ENCODE assay signal across 12 cellular contexts in genomic region chr2:160338891-160339290, GRCh38.
DNase-seq lines count a peak whose midpoint lies in the region; ATAC-seq and TF ChIP-seq lines count a peak whose summit lies in the region.
"Had no signal": no experiment of that assay in that cellular context is flagged by ENCODE, and none has a peak within 500 bp of the region (broad histone marks: within the 10 kb centered on the region; RNA-seq: fewer than 3 reads in every experiment).

No MANE protein-coding gene starts in this region.

- peaks cover 7% of the 10 kb centered on the region for H3K36me3 Mint-ChIP-seq in activated CD8-positive, alpha-beta T cell treated with anti-CD3 and anti-CD28 coated beads for 36 hours (ENCODE audit: low read depth)
- H3K36me3 Mint-ChIP-seq: naive B cell had no signal

- H3K27ac ChIP-seq in DND-41 (ENCODE audit: low read length) (no peak overlapping the region), right atrium auricular region (no peak overlapping the region), sigmoid colon (peak overlapping the region in 3 of 4 donors; percentile 66 to 77 (median 68))
- H3K27ac ChIP-seq: SJSA1 had no signal

- no peak overlapping the region for H2AFZ ChIP-seq in DND-41 (ENCODE audit: low read depth, low read length)

- CTCF ChIA-PET in activated CD8-positive, alpha-beta T cell treated with anti-CD3 and anti-CD28 coated beads for 36 hours (lab: Charles Lee) = interaction anchor here (0.8 to 1.2 kb wide), 3 partner anchors 13 to 21 kb away, joined by 3 to 4 read pairs (median 3); no protein-coding TSS in a partner anchor

- no peaks in the 10 kb centered on the region for H3K27me3 Mint-ChIP-seq in activated CD8-positive, alpha-beta T cell treated with anti-CD3 and anti-CD28 coated beads for 36 hours
- H3K27me3 Mint-ChIP-seq: naive B cell had no signal

- 73 to 76% methylated on average over 2 of the region's 2 CpGs for WGBS in sigmoid colon, 2 donors

- no peak overlapping the region for H3K4me3 Mint-ChIP-seq in activated CD8-positive, alpha-beta T cell treated with anti-CD3 and anti-CD28 coated beads for 36 hours
- H3K4me3 Mint-ChIP-seq: naive B cell had no signal

- H3K9me3 Mint-ChIP-seq in activated CD8-positive, alpha-beta T cell treated with anti-CD3 and anti-CD28 coated beads for 36 hours = no peaks in the 10 kb centered on the region
- H3K9me3 Mint-ChIP-seq: naive B cell had no signal

- no peaks in the 10 kb centered on the region for H3K4me1 ChIP-seq in DND-41 (ENCODE audit: insufficient read depth, low read length)
- H3K4me1 ChIP-seq in right atrium auricular region = peaks cover 0 to 76% of the 10 kb centered on the region in 2 donors
- peaks cover 0 to 93% (median 69%) of the 10 kb centered on the region in 4 donors for H3K4me1 ChIP-seq in sigmoid colon

- TF ChIP-seq POLR2A in sigmoid colon (IDR thresholded peaks at IDR 0.05) = no peak

- H3K4me3 ChIP-seq in DND-41 (ENCODE audit: low read depth in 1 of 2, low read length in 2 of 2) (no peak overlapping the region), right atrium auricular region (no peak overlapping the region), sigmoid colon (no peak overlapping the region)
- H3K4me3 ChIP-seq: SJSA1 had no signal

- no peaks in the 10 kb centered on the region for H3K9me3 ChIP-seq in DND-41 (ENCODE audit: insufficient read depth, low read length, severe bottlenecking)
- no peaks in the 10 kb centered on the region for H3K9me3 ChIP-seq in right atrium auricular region
- H3K9me3 ChIP-seq in sigmoid colon = no peaks in the 10 kb centered on the region
- H3K9me3 ChIP-seq: SJSA1 had no signal

- intact Hi-C loops in sigmoid colon (cut with DNase I) = no loop called here
- intact Hi-C loops in activated CD8-positive, alpha-beta T cell treated with anti-CD3 and anti-CD28 coated beads for 36 hours (cut with micrococcal nuclease) = loop anchor here (10.0 kb wide), 2 partner anchors 146 to 656 kb away; no protein-coding TSS in a partner anchor

- H3K9ac ChIP-seq in DND-41 (ENCODE audit: low read depth, low read length) = no peak overlapping the region

- H3K4me2 ChIP-seq in DND-41 (ENCODE audit: insufficient read depth, low read length) = no peak overlapping the region

- no peak for TF ChIP-seq CTCF in DND-41 (IDR thresholded peaks at IDR 0.05; ENCODE audit: borderline replicate concordance, extremely low read depth, low read length, poor library complexity, severe bottlenecking)
- no peak for TF ChIP-seq CTCF in right atrium auricular region (IDR thresholded peaks at IDR 0.05)
- TF ChIP-seq CTCF in sigmoid colon (IDR thresholded peaks at IDR 0.05) = no peak
- TF ChIP-seq CTCF in omental fat pad (IDR thresholded peaks at IDR 0.05) = no peak
- TF ChIP-seq CTCF in activated CD8-positive, alpha-beta T cell treated with anti-CD3 and anti-CD28 coated beads for 36 hours (IDR thresholded peaks at IDR 0.05) = no peak

- DNase-seq in DND-41 (peak; percentile 12), amniotic epithelial cell (ENCODE audit: low read depth) (peak; percentile 51), right atrium auricular region (ENCODE audit: low spot score) (peak; percentile 65), sigmoid colon (peak; percentile 89), T1000 (lab: John Stamatoyannopoulos, UW) (no peak), omental fat pad (ENCODE audit: low spot score) (no peak), glomerular visceral epithelial cell (ENCODE audit: extremely low spot score) (no peak)
- DNase-seq in activated CD8-positive, alpha-beta T cell treated with anti-CD3 and anti-CD28 coated beads for 36 hours = no peak
- DNase-seq: activated CD4-positive, alpha-beta T cell treated with anti-CD3 and anti-CD28 coated beads for 4 hours; activated naive CD4-positive, alpha-beta T cell; naive B cell had no signal

- POLR2A ChIA-PET in activated CD8-positive, alpha-beta T cell treated with anti-CD3 and anti-CD28 coated beads for 36 hours (lab: Charles Lee) = interaction anchor here (1.5 kb wide), 1 partner anchor 68 kb away, joined by 4 read pairs; no protein-coding TSS in a partner anchor

- peaks cover 7% of the 10 kb centered on the region for H4K20me1 ChIP-seq in DND-41 (ENCODE audit: insufficient read depth, low read length)

- H3K36me3 ChIP-seq in DND-41 (ENCODE audit: insufficient read depth, low read length) (no peaks in the 10 kb centered on the region), right atrium auricular region (no peaks in the 10 kb centered on the region), sigmoid colon (no peaks in the 10 kb centered on the region)

- H3K27me3 ChIP-seq in DND-41 (ENCODE audit: insufficient read depth, low read length, poor library complexity) = no peaks in the 10 kb centered on the region
- H3K27me3 ChIP-seq in right atrium auricular region = no peaks in the 10 kb centered on the region
- no peaks in the 10 kb centered on the region for H3K27me3 ChIP-seq in sigmoid colon
- H3K27me3 ChIP-seq: SJSA1 had no signal

- TF ChIP-seq EP300 in sigmoid colon (IDR thresholded peaks at IDR 0.05) = no peak

- ATAC-seq in DND-41 (ENCODE audit: insufficient read depth, low read depth) (peak; percentile 63; the same call in 2 of the 3 replicates), omental fat pad (ENCODE audit: low FRiP score) (no peak)
- ATAC-seq in activated CD8-positive, alpha-beta T cell treated with anti-CD3 and anti-CD28 coated beads for 36 hours = no peak

- no peak overlapping the region for H3K27ac Mint-ChIP-seq in activated CD8-positive, alpha-beta T cell treated with anti-CD3 and anti-CD28 coated beads for 36 hours

- peaks cover 76% of the 10 kb centered on the region for H3K4me1 Mint-ChIP-seq in activated CD8-positive, alpha-beta T cell treated with anti-CD3 and anti-CD28 coated beads for 36 hours (ENCODE audit: low read depth)

- peaks cover 39% of the 10 kb centered on the region for H3K79me2 ChIP-seq in DND-41 (ENCODE audit: insufficient read depth, low read length)

Comparison
In these comparisons a context has a peak if more than half of its experiments do, and no peak if none do; other contexts are left out.
1. DNase-seq: peak in DND-41 (single experiment), amniotic epithelial cell (single experiment), right atrium auricular region (single experiment) and sigmoid colon (single experiment); none in T1000 (single experiment), omental fat pad (single experiment), activated CD8-positive, alpha-beta T cell treated with anti-CD3 and anti-CD28 coated beads for 36 hours (single experiment) and glomerular visceral epithelial cell (single experiment).
2. H3K27ac ChIP-seq: peak in sigmoid colon (3 of 4); none in DND-41 (single experiment) and right atrium auricular region (0 of 2).